1 cellular context compared by ENCODE assay signal in the genomic region with DNA sequence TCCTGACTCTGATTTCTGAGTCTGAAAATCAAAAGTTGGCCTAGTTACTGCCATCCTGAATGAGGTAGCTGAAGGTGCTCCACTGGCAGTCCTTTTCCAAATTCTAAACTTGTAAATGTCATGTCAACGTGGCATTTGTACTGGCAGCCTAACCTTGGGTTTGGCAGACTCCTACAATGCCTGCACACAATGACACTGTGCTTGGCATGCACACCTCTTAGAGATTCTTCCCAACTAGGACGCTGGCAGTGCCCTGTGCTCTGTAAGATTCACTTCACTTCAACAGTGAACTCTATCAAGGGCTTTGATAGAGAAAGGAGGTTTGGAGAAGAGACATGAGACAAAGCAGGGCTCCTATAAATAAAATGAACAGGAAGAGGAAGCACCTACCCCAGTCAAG.
TF ChIP-seq lines count a peak whose summit lies in the region.

No MANE protein-coding gene starts in this region.

TF ChIP-seq in liver, 16 proteins besides CTCF, POLR2A, EP300 and RAD21 (continued from another document):
- TF ChIP-seq ZBTB33 (IDR thresholded peaks at IDR 0.05) (peak; percentile 51), FOXA1 (IDR thresholded peaks at IDR 0.05) (no peak), RXRA (IDR thresholded peaks at IDR 0.05) (peak; percentile 74 to 81), EGR1 (IDR thresholded peaks at IDR 0.05; ENCODE audit: low read depth in 2 of 2) (no peak), YY1 (IDR thresholded peaks at IDR 0.05) (peak; percentile 81), SP1 (IDR thresholded peaks at IDR 0.05) (peak; percentile 81), TAF1 (conservative IDR thresholded peaks at IDR 0.05) (peak; percentile 61), FOXA2 (IDR thresholded peaks at IDR 0.05) (peak; percentile 40), GABPA (IDR thresholded peaks at IDR 0.05 in 1 of 2, conservative IDR thresholded peaks at IDR 0.05 in 1 of 2) (no peak)
- TF ChIP-seq, protein P1, sequence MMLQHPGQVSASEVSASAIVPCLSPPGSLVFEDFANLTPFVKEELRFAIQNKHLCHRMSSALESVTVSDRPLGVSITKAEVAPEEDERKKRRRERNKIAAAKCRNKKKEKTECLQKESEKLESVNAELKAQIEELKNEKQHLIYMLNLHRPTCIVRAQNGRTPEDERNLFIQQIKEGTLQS (IDR thresholded peaks at IDR 0.05) = no peak
